Comparison of ENCODE assay signal across 19 cellular contexts in genomic region chr5:36402512-36402906, GRCh38.
DNase-seq lines count a peak whose midpoint lies in the region; ATAC-seq and TF ChIP-seq lines count a peak whose summit lies in the region.
"Had no signal": no experiment of that assay in that cellular context is flagged by ENCODE, and none has a peak within 500 bp of the region (broad histone marks: within the 10 kb centered on the region; RNA-seq: fewer than 3 reads in every experiment).

No MANE protein-coding gene starts in this region.

- H3K9me3 ChIP-seq in GM23248 (ENCODE audit: low read depth) = no peaks in the 10 kb centered on the region
- H3K9me3 ChIP-seq in lower lobe of right lung = no peaks in the 10 kb centered on the region
- H3K9me3 ChIP-seq in upper lobe of right lung = no peaks in the 10 kb centered on the region
- H3K9me3 ChIP-seq: SK-N-SH had no signal

- peak; percentile 11 for DNase-seq in GM23248
- DNase-seq in RWPE1 (ENCODE audit: low spot score) = no peak
- no peak for DNase-seq in lower lobe of right lung
- DNase-seq in upper lobe of right lung = no peak
- DNase-seq in Ammon's horn (ENCODE audit: low spot score) = no peak
- DNase-seq in endothelial cell (ENCODE audit: low spot score) = no peak
- DNase-seq in caudate nucleus (lab: John Stamatoyannopoulos, UW) = no peak
- DNase-seq: ACHN, DMS53, GDM1, H9, MV-4-11, NCI-H1417, NCI-H187, NCI-H446, OCI-M1, SHP77 treated with DMSO at 0.1 percent for 48 hours, SK-N-SH had no signal

- peak overlapping the region; percentile 40; the same call in 1 of the 2 replicates for H2AFZ ChIP-seq in GM23248

- H3K27me3 ChIP-seq in GM23248 (replicated peaks; ENCODE audit: insufficient read depth) = no peaks in the 10 kb centered on the region
- H3K27me3 ChIP-seq in lower lobe of right lung (ENCODE audit: low read depth) = no peaks in the 10 kb centered on the region
- H3K27me3 ChIP-seq in upper lobe of right lung = no peaks in the 10 kb centered on the region

- H3K4me1 ChIP-seq in GM23248 (ENCODE audit: insufficient read depth) (peaks cover 42% of the 10 kb centered on the region), lower lobe of right lung (peaks cover 12% of the 10 kb centered on the region), upper lobe of right lung (peaks cover 4% of the 10 kb centered on the region)

- H3K27me3 Mint-ChIP-seq in endothelial cell (ENCODE audit: unreplicated experiment) = no peaks in the 10 kb centered on the region

- no peaks in the 10 kb centered on the region for H3K9me3 Mint-ChIP-seq in endothelial cell (ENCODE audit: unreplicated experiment)
- H3K9me3 Mint-ChIP-seq: H9, IgD-negative memory B cell had no signal

- no peak overlapping the region for H3K4me2 ChIP-seq in GM23248 (ENCODE audit: unreplicated experiment)
- H3K4me2 ChIP-seq: SK-N-SH had no signal

- CTCF ChIA-PET in RWPE1 (lab: Yijun Ruan, JAX) = interaction anchor here (0.6 to 0.8 kb wide), 2 partner anchors 9 to 126 kb away, joined by 3 read pairs; no protein-coding TSS in a partner anchor

- POLR2A ChIA-PET in RWPE1 (lab: Yijun Ruan, JAX; ENCODE audit: low non-redundant PET) = no interaction called here

- H3K4me3 ChIP-seq in GM23248 (no peak overlapping the region), lower lobe of right lung (no peak overlapping the region), upper lobe of right lung (no peak overlapping the region)

- no peak overlapping the region for H3K4me3 Mint-ChIP-seq in endothelial cell (ENCODE audit: unreplicated experiment)
- H3K4me3 Mint-ChIP-seq: H9, IgD-negative memory B cell had no signal

- no peak for ATAC-seq in lower lobe of right lung
- no peak for ATAC-seq in upper lobe of right lung

- peaks cover 30% of the 10 kb centered on the region for H3F3A ChIP-seq in GM23248 (ENCODE audit: insufficient read depth)

- H3K9ac ChIP-seq in GM23248 = no peak overlapping the region
- H3K9ac ChIP-seq: SK-N-SH had no signal

- in situ Hi-C loops in GM23248 (cut with MboI) = no loop called here

- no peaks in the 10 kb centered on the region for H4K20me1 ChIP-seq in GM23248 (ENCODE audit: insufficient read depth)

- WGBS in GM23248 (ENCODE audit: low coverage in 1 of 2, low lambda C conversion rate in 2 of 2, missing lambda C conversion rate in 2 of 2), 2 experiments = 81 to 86% methylated on average over 3 of the region's 3 CpGs

- H3K36me3 ChIP-seq in GM23248 (ENCODE audit: low read depth) (no peaks in the 10 kb centered on the region), lower lobe of right lung (no peaks in the 10 kb centered on the region), upper lobe of right lung (no peaks in the 10 kb centered on the region)

- no peak overlapping the region for H3K27ac Mint-ChIP-seq in endothelial cell (ENCODE audit: unreplicated experiment)
- H3K27ac Mint-ChIP-seq: H9, IgD-negative memory B cell had no signal

- intact Hi-C loops in lower lobe of right lung (cut with DNase I) (no loop called here), upper lobe of right lung (cut with DNase I) (no loop called here)

- H3K9me2 ChIP-seq in GM23248 (ENCODE audit: insufficient read depth) = no peaks in the 10 kb centered on the region
- H3K9me2 ChIP-seq: SK-N-SH had no signal

- H3K79me2 ChIP-seq in GM23248 (ENCODE audit: insufficient read depth) = no peaks in the 10 kb centered on the region

- TF ChIP-seq CTCF in RWPE1 (conservative IDR thresholded peaks at IDR 0.05; ENCODE audit: low read depth) (no peak), lower lobe of right lung (IDR thresholded peaks at IDR 0.05) (no peak), upper lobe of right lung (IDR thresholded peaks at IDR 0.05) (no peak), endothelial cell (IDR thresholded peaks at IDR 0.05; ENCODE audit: unreplicated experiment) (no peak)

- peaks cover 2% of the 10 kb centered on the region for H3K4me1 Mint-ChIP-seq in endothelial cell (ENCODE audit: unreplicated experiment)

- H3K27ac ChIP-seq in GM23248 (peak overlapping the region; percentile 80), RWPE1 (peak overlapping the region; percentile 75), lower lobe of right lung (peak overlapping the region; percentile 53), upper lobe of right lung (peak overlapping the region; percentile 28), caudate nucleus (ENCODE audit: low read depth, low read length) (no peak overlapping the region)

- H3K36me3 Mint-ChIP-seq in endothelial cell (ENCODE audit: low read depth, unreplicated experiment) = no peaks in the 10 kb centered on the region
